In genomic region chr9:108724669-108725068, GRCh38 we compare ENCODE assay signal across 26 cellular contexts.
DNase-seq lines count a peak whose midpoint lies in the region; ATAC-seq and TF ChIP-seq lines count a peak whose summit lies in the region.
"Had no signal": no experiment of that assay in that cellular context is flagged by ENCODE, and none has a peak within 500 bp of the region (broad histone marks: within the 10 kb centered on the region; RNA-seq: fewer than 3 reads in every experiment).

No MANE protein-coding gene starts in this region.

- no peaks in the 10 kb centered on the region for H4K20me1 ChIP-seq in mammary epithelial cell (ENCODE audit: insufficient read depth, low read length)

- H3K9ac ChIP-seq in mammary epithelial cell (ENCODE audit: insufficient read depth, low read length), result no peak overlapping the region

- in situ Hi-C loops in mammary epithelial cell (cut with MboI; ENCODE audit: low sequenced_read_pairs in 2 of 2), result no loop called here

- H3K27ac Mint-ChIP-seq in MCF 10A (ENCODE audit: low read depth, unreplicated experiment), result no peak overlapping the region
- H3K27ac Mint-ChIP-seq: activated naive CD8-positive, alpha-beta T cell treated with anti-CD3 and anti-CD28 coated beads, Interleukin-2, amount 50 U/mL, for 24 hours; T-helper 17 cell had no signal

- H3K27me3 ChIP-seq in mammary epithelial cell (ENCODE audit: insufficient read depth, low read length), result no peaks in the 10 kb centered on the region
- H3K27me3 ChIP-seq: BE2C, dorsolateral prefrontal cortex, vagina had no signal

- WGBS in mammary epithelial cell (ENCODE audit: low coverage, missing lambda C conversion rate), result 86% methylated on average over 5 of the region's 5 CpGs

- no peaks in the 10 kb centered on the region for H3K9me3 Mint-ChIP-seq in MCF 10A (ENCODE audit: unreplicated experiment)
- H3K9me3 Mint-ChIP-seq: activated naive CD8-positive, alpha-beta T cell treated with anti-CD3 and anti-CD28 coated beads, Interleukin-2, amount 50 U/mL, for 24 hours had no signal

- H3K4me2 ChIP-seq in mammary epithelial cell (ENCODE audit: insufficient read depth, low read depth, low read length), result no peak overlapping the region

- H3K36me3 ChIP-seq in mammary epithelial cell (ENCODE audit: insufficient read depth, low read length), result no peaks in the 10 kb centered on the region
- H3K36me3 ChIP-seq: BE2C, vagina had no signal

- no peaks in the 10 kb centered on the region for H3K4me1 ChIP-seq in mammary epithelial cell (ENCODE audit: insufficient read depth, low read length)
- H3K4me1 ChIP-seq: BE2C, vagina had no signal

- intact Hi-C loops in MCF 10A (cut with micrococcal nuclease) (no loop called here), mammary epithelial cell (cut with micrococcal nuclease) (no loop called here)

- POLR2A ChIA-PET in MCF 10A (lab: Yijun Ruan, JAX), result no interaction called here

- H3K36me3 Mint-ChIP-seq in MCF 10A (ENCODE audit: insufficient read depth, unreplicated experiment), result no peaks in the 10 kb centered on the region

- H3K4me3 Mint-ChIP-seq in MCF 10A (ENCODE audit: unreplicated experiment), result no peak overlapping the region
- H3K4me3 Mint-ChIP-seq: activated naive CD8-positive, alpha-beta T cell treated with anti-CD3 and anti-CD28 coated beads, Interleukin-2, amount 50 U/mL, for 24 hours; T-helper 17 cell had no signal

- ATAC-seq in esophagus mucosa, result peak; percentile 83
- ATAC-seq: activated naive CD8-positive, alpha-beta T cell treated with anti-CD3 and anti-CD28 coated beads, Interleukin-2, amount 50 U/mL, for 24 hours; right cardiac atrium; T-helper 17 cell had no signal

- no peak overlapping the region for H3K27ac ChIP-seq in mammary epithelial cell (ENCODE audit: insufficient read depth, low read depth, low read length)
- H3K27ac ChIP-seq: 22Rv1, dorsolateral prefrontal cortex, RWPE1, SK-N-MC, vagina had no signal

- no peaks in the 10 kb centered on the region for H3K9me3 ChIP-seq in mammary epithelial cell (replicated peaks; ENCODE audit: insufficient read depth, low read length)
- H3K9me3 ChIP-seq: BE2C, vagina had no signal

- H3K4me1 Mint-ChIP-seq in MCF 10A (ENCODE audit: insufficient read depth, unreplicated experiment), result peaks cover 6% of the 10 kb centered on the region
- H3K4me1 Mint-ChIP-seq: activated naive CD8-positive, alpha-beta T cell treated with anti-CD3 and anti-CD28 coated beads, Interleukin-2, amount 50 U/mL, for 24 hours; T-helper 17 cell had no signal

- no peaks in the 10 kb centered on the region for H3K27me3 Mint-ChIP-seq in MCF 10A (ENCODE audit: insufficient read depth, unreplicated experiment)

- DNase-seq in MCF 10A (ENCODE audit: unreplicated experiment) (peak; percentile 31), mammary epithelial cell (no peak), SIG-M5 (lab: John Stamatoyannopoulos, UW) (peak; percentile 12), stromal cell of bone marrow (ENCODE audit: low read depth) (peak; percentile 38), NCI-H510A treated with DMSO at 0.1 percent for 48 hours (lab: John Stamatoyannopoulos, UW) (no peak), medulla oblongata (ENCODE audit: extremely low spot score) (no peak), NCI-H1048 (lab: John Stamatoyannopoulos, UW) (no peak)
- DNase-seq: activated CD4-positive, alpha-beta T cell treated with anti-CD3 and anti-CD28 coated beads for 4 hours; activated CD8-positive, alpha-beta memory T cell treated with anti-CD3 and anti-CD28 coated beads for 24 hours; activated gamma-delta T cell treated with Interleukin-2 at 50 U/mL for 16 hours; activated naive CD8-positive, alpha-beta T cell treated with anti-CD3 and anti-CD28 coated beads, Interleukin-2, amount 50 U/mL, for 24 hours; activated T-cell treated with anti-CD3 and anti-CD28 coated beads, Interleukin-2, amount 50 U/mL, for 1 hour; BE2C; dorsolateral prefrontal cortex; IMR-90; NCI-H2029 treated with DMSO at 0.1 percent for 48 hours; NCI-H69; posterior cingulate gyrus; right cardiac atrium; stimulated activated naive CD4-positive, alpha-beta T cell; T-helper 17 cell had no signal

- TF ChIP-seq CTCF in MCF 10A (IDR thresholded peaks at IDR 0.05; ENCODE audit: unreplicated experiment) (no peak), mammary epithelial cell (conservative IDR thresholded peaks at IDR 0.05 in 1 of 2, IDR thresholded peaks at IDR 0.05 in 1 of 2; ENCODE audit: extremely low read depth in 1 of 2, insufficient read depth in 1 of 2, low read depth in 1 of 2, low read length in 2 of 2) (no peak)

- H2AFZ ChIP-seq in mammary epithelial cell (ENCODE audit: low read depth, low read length), result no peak overlapping the region

- H3K4me3 ChIP-seq in mammary epithelial cell (replicated peaks in 1 of 3; ENCODE audit: insufficient read depth in 1 of 3, low read depth in 2 of 3, low read length in 3 of 3), result no peak overlapping the region
- H3K4me3 ChIP-seq: dorsolateral prefrontal cortex, SK-N-MC, vagina had no signal

- dilution Hi-C loops in mammary epithelial cell (cut with HindIII; ENCODE audit: low sequenced_read_pairs), result no loop called here

- BruUV-seq in MCF 10A (replicated peaks; lab: Mats Ljungman, UMichigan) (no TSS peak), mammary epithelial cell (replicated peaks; lab: Mats Ljungman, UMichigan) (no TSS peak)

- CTCF ChIA-PET in MCF 10A (lab: Yijun Ruan, JAX) (no interaction called here), mammary epithelial cell (lab: Charles Lee; ENCODE audit: low non-redundant PET) (no interaction called here)

- H3K79me2 ChIP-seq in mammary epithelial cell (ENCODE audit: insufficient read depth, low read length), result no peaks in the 10 kb centered on the region

Comparison
In these comparisons a context has a peak if more than half of its experiments do, and no peak if none do; other contexts are left out.
1. DNase-seq: peak in MCF 10A (single experiment), SIG-M5 (single experiment) and stromal cell of bone marrow (single experiment); none in mammary epithelial cell (single experiment), NCI-H510A treated with DMSO at 0.1 percent for 48 hours (single experiment), medulla oblongata (single experiment) and NCI-H1048 (single experiment).